Comparison of ENCODE assay signal across 26 cellular contexts in genomic region chr5:148713735-148714508, GRCh38. TPM values are rescaled to one million over a fixed set of nuclear protein-coding genes. Genes with fewer than 3 reads are reported as not detected.
"Had no signal": no experiment of that assay in that cellular context is flagged by ENCODE, and none has a peak within 500 bp of the region (broad histone marks: within the 10 kb centered on the region; RNA-seq: fewer than 3 reads in every experiment).

No MANE protein-coding gene starts in this region.

- H3K9me3 ChIP-seq: adrenal gland, breast epithelium, colonic mucosa, SJSA1 had no signal

- H3K36me3 Mint-ChIP-seq: activated CD4-positive, alpha-beta memory T cell treated with anti-CD3 and anti-CD28 coated beads for 36 hours; activated naive CD8-positive, alpha-beta T cell; WTC11 had no signal

- H3K4me1 Mint-ChIP-seq: T-helper 17 cell had no signal

- H3K27ac Mint-ChIP-seq: activated CD4-positive, alpha-beta memory T cell treated with anti-CD3 and anti-CD28 coated beads for 36 hours; activated CD4-positive, alpha-beta T cell treated with anti-CD3 and anti-CD28 coated beads, Interleukin-2, amount 10 ng/mL, durations not matched to agents 24 days and 14 days; activated naive CD8-positive, alpha-beta T cell; T-helper 17 cell; WTC11 had no signal

- DNase-seq: activated CD4-positive, alpha-beta memory T cell treated with anti-CD3 and anti-CD28 coated beads for 36 hours; activated CD4-positive, alpha-beta T cell treated with anti-CD3 and anti-CD28 coated beads, Interleukin-2, amount 10 ng/mL, durations not matched to agents 24 days and 14 days; activated CD4-positive, CD25-positive, alpha-beta regulatory T cell treated with anti-CD3 and anti-CD28 coated beads, Interleukin-2, amount 50 U/mL, for 72 hours; activated CD8-positive, alpha-beta memory T cell treated with anti-CD3 and anti-CD28 coated beads, Interleukin-2, amount 50 U/mL, for 48 hours; activated effector memory CD4-positive, alpha-beta T cell treated with Interleukin-2 at 50 U/mL for 16 hours; activated naive CD4-positive, alpha-beta T cell; activated T-cell treated with anti-CD3 and anti-CD28 coated beads, Interleukin-2, amount 50 U/mL, for 48 hours; adrenal gland; aorta; caudate nucleus; colonic mucosa; MG63; MV-4-11; NCI-H1092 treated with DMSO at 0.1 percent for 48 hours; NCI-H1417 treated with DMSO at 0.1 percent for 48 hours; NCI-H1694 treated with DMSO at 0.1 percent for 48 hours; NCI-H2029 treated with DMSO at 0.1 percent for 48 hours; NCI-H524; PC-3; SHP77; T-helper 17 cell; T-helper 9 cell had no signal

- H3K36me3 ChIP-seq: adrenal gland, breast epithelium, colonic mucosa, MG63, SJSA1 had no signal

- H3K9me3 Mint-ChIP-seq: activated CD4-positive, alpha-beta memory T cell treated with anti-CD3 and anti-CD28 coated beads for 36 hours; WTC11 had no signal

- ATAC-seq: PC-3, T-helper 17 cell, WTC11 had no signal

- H3K27me3 ChIP-seq: adrenal gland, breast epithelium, colonic mucosa had no signal

- H3K4me3 Mint-ChIP-seq: activated CD4-positive, alpha-beta memory T cell treated with anti-CD3 and anti-CD28 coated beads for 36 hours; activated CD4-positive, alpha-beta T cell treated with anti-CD3 and anti-CD28 coated beads, Interleukin-2, amount 10 ng/mL, durations not matched to agents 24 days and 14 days; activated naive CD8-positive, alpha-beta T cell; T-helper 17 cell; WTC11 had no signal

- H3K27ac ChIP-seq: adrenal gland, breast epithelium, colonic mucosa, SJSA1 had no signal

- H3K4me3 ChIP-seq: adrenal gland, breast epithelium, colonic mucosa, MG63, SJSA1 had no signal

RNA-seq across cellular contexts. Expression of gene HTR4, which starts 59.6 kb away (rescaled TPM):
- total RNA-seq: activated CD4-positive, alpha-beta memory T cell treated with anti-CD3 and anti-CD28 coated beads for 36 hours; activated CD4-positive, alpha-beta T cell treated with anti-CD3 and anti-CD28 coated beads, Interleukin-2, amount 10 ng/mL, durations not matched to agents 24 days and 14 days; PC-3; SJSA1; T-helper 17 cell; WTC11 had no signal
